1 cellular context compared by ENCODE assay signal in genomic region chr6:132819405-132820145, GRCh38.
TF ChIP-seq lines count a peak whose summit lies in the region.

No MANE protein-coding gene starts in this region.

TF ChIP-seq in HepG2, 621 proteins besides CTCF, POLR2A, EP300 and RAD21 (continued from another document and continues in another):
- no peak for TF ChIP-seq RERE (CRISPR knock-in tag; IDR thresholded peaks at IDR 0.05; ENCODE audit: low read depth)
- TF ChIP-seq HDAC1 (CRISPR knock-in tag; IDR thresholded peaks at IDR 0.05), result no peak
- peak; percentile 40; the same call in 1 of the 2 replicates for TF ChIP-seq ZNF607 (CRISPR knock-in tag; IDR thresholded peaks at IDR 0.05; ENCODE audit: borderline replicate concordance)
- TF ChIP-seq NR2F2 (IDR thresholded peaks at IDR 0.05; ENCODE audit: borderline replicate concordance, low read depth), result 0 out of 2 replicates have a peak, but pooled peaks have one; percentile 7
- TF ChIP-seq ZNF383 (CRISPR knock-in tag; IDR thresholded peaks at IDR 0.05; ENCODE audit: borderline replicate concordance), result no peak
- no peak for TF ChIP-seq NONO (IDR thresholded peaks at IDR 0.05)
- TF ChIP-seq NONO (CRISPR knock-in tag; conservative IDR thresholded peaks at IDR 0.05), result peak; percentile 48
- no peak for TF ChIP-seq CREB1 (IDR thresholded peaks at IDR 0.05)
- 0 out of 2 replicates have a peak, but pooled peaks have one; percentile 26 for TF ChIP-seq CREB1 (CRISPR knock-in tag; IDR thresholded peaks at IDR 0.05)
- 0 out of 2 replicates have a peak, but pooled peaks have one; percentile 5 for TF ChIP-seq UBTF (CRISPR knock-in tag; IDR thresholded peaks at IDR 0.05)
- no peak for TF ChIP-seq RCOR2 (CRISPR knock-in tag; IDR thresholded peaks at IDR 0.05)
- no peak for TF ChIP-seq SAP130 (CRISPR knock-in tag; IDR thresholded peaks at IDR 0.05; ENCODE audit: low read depth)
- peak; percentile 67; the same call in 1 of the 2 replicates for TF ChIP-seq REPIN1 (CRISPR knock-in tag; IDR thresholded peaks at IDR 0.05; ENCODE audit: borderline replicate concordance, low read depth)
- 0 out of 2 replicates have a peak, but pooled peaks have one; percentile 14 for TF ChIP-seq SMAD3 (CRISPR knock-in tag; IDR thresholded peaks at IDR 0.05)
- no peak for TF ChIP-seq MYNN (CRISPR knock-in tag; IDR thresholded peaks at IDR 0.05; ENCODE audit: low read depth)
- TF ChIP-seq PHF5A (CRISPR knock-in tag; IDR thresholded peaks at IDR 0.05; ENCODE audit: low read depth, unreplicated experiment), result peak; percentile 61
- no peak for TF ChIP-seq ZFYVE20 (CRISPR knock-in tag; IDR thresholded peaks at IDR 0.05; ENCODE audit: borderline replicate concordance, low read depth)
- no peak for TF ChIP-seq MYC (CRISPR knock-in tag; IDR thresholded peaks at IDR 0.05; ENCODE audit: borderline replicate concordance)
- no peak for TF ChIP-seq PCBP2 (optimal IDR thresholded peaks at IDR 0.05; ENCODE audit: low read depth, low read length, poor library complexity, severe bottlenecking)
- 0 out of 2 replicates have a peak, but pooled peaks have one; percentile 27 for TF ChIP-seq ZXDC (CRISPR knock-in tag; IDR thresholded peaks at IDR 0.05)
- TF ChIP-seq TOE1 (CRISPR knock-in tag; IDR thresholded peaks at IDR 0.05), result no peak
- TF ChIP-seq EEA1 (CRISPR knock-in tag; IDR thresholded peaks at IDR 0.05; ENCODE audit: borderline replicate concordance), result no peak
- no peak for TF ChIP-seq CEBPZ (IDR thresholded peaks at IDR 0.05; ENCODE audit: low read length)
- no peak for TF ChIP-seq JUNB (CRISPR knock-in tag; IDR thresholded peaks at IDR 0.05; ENCODE audit: borderline replicate concordance)
- TF ChIP-seq ZNF101 (CRISPR knock-in tag; IDR thresholded peaks at IDR 0.05; ENCODE audit: borderline replicate concordance, low read depth), result no peak
- TF ChIP-seq ZNF280B (CRISPR knock-in tag; IDR thresholded peaks at IDR 0.05; ENCODE audit: borderline replicate concordance), result no peak
- no peak for TF ChIP-seq SMAD9 (CRISPR knock-in tag; IDR thresholded peaks at IDR 0.05)
- TF ChIP-seq ZNF30 (CRISPR knock-in tag; IDR thresholded peaks at IDR 0.05), result no peak
- TF ChIP-seq HMGA1 (CRISPR knock-in tag; conservative IDR thresholded peaks at IDR 0.05), result no peak
- no peak for TF ChIP-seq ZNF460 (CRISPR knock-in tag; IDR thresholded peaks at IDR 0.05; ENCODE audit: borderline replicate concordance)
- TF ChIP-seq PHF20 (CRISPR knock-in tag; IDR thresholded peaks at IDR 0.05), result no peak
- TF ChIP-seq CREM (IDR thresholded peaks at IDR 0.05), result no peak
- no peak for TF ChIP-seq CREM (CRISPR knock-in tag; IDR thresholded peaks at IDR 0.05)
- TF ChIP-seq ZGPAT (CRISPR knock-in tag; IDR thresholded peaks at IDR 0.05), result 0 out of 2 replicates have a peak, but pooled peaks have one; percentile 12
- TF ChIP-seq STAT5B (CRISPR knock-in tag; IDR thresholded peaks at IDR 0.05), result no peak
- TF ChIP-seq ZNF263 (CRISPR knock-in tag; IDR thresholded peaks at IDR 0.05), result no peak
- no peak for TF ChIP-seq GFI1 (CRISPR knock-in tag; IDR thresholded peaks at IDR 0.05; ENCODE audit: borderline replicate concordance)
- no peak for TF ChIP-seq TOPORS (CRISPR knock-in tag; IDR thresholded peaks at IDR 0.05)
- TF ChIP-seq ZNF710 (CRISPR knock-in tag; IDR thresholded peaks at IDR 0.05; ENCODE audit: borderline replicate concordance), result no peak
- TF ChIP-seq FOXA1 (IDR thresholded peaks at IDR 0.05), result no peak
- TF ChIP-seq FOXA1 (CRISPR knock-in tag; IDR thresholded peaks at IDR 0.05), result no peak
- peak; percentile 50 for TF ChIP-seq POLR2AphosphoS5 (IDR thresholded peaks at IDR 0.05; ENCODE audit: low read depth, low read length)
- no peak for TF ChIP-seq ZNF12 (CRISPR knock-in tag; IDR thresholded peaks at IDR 0.05)
- no peak for TF ChIP-seq ZBTB37 (CRISPR knock-in tag; IDR thresholded peaks at IDR 0.05)
- 0 out of 4 replicates have a peak, but pooled peaks of 1 of the 2 experiments have one; percentile 29 for TF ChIP-seq KLF16 (CRISPR knock-in tag; IDR thresholded peaks at IDR 0.05)
